In the genomic region with DNA sequence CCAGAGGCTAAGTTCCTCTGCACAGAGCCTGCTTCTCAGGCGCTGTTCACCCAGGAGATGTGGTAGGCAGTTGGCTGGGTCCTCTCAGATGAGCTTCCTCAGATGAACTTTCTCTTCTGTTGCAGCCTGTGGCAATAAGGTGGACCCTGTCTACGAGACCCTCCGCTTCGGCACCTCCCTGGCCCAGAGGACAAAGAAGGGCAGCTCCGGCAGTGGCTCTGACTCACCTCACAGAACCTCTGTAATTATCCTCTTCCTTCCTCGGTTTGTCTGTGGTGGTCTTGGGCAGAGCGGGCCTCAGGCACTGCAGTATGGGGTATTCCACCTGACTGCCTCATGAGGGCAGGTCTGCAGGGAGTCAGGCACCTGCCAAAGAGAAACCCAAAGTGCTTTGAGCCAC, we compare ENCODE assay signal across 29 cellular contexts.
"Had no signal": no experiment of that assay in that cellular context is flagged by ENCODE, and none has a peak within 500 bp of the region (broad histone marks: within the 10 kb centered on the region; RNA-seq: fewer than 3 reads in every experiment).

No MANE protein-coding gene starts in this region.

- H3K9me3 ChIP-seq: adrenal gland had no signal

- H3K4me1 ChIP-seq: adrenal gland had no signal

- H3K4me3 ChIP-seq: adrenal gland, cardiac muscle cell had no signal

- DNase-seq: activated B cell treated with CpG ODN at 0.5 μM for 24 hours; activated CD4-positive, alpha-beta memory T cell treated with anti-CD3 and anti-CD28 coated beads for 36 hours; activated CD4-positive, alpha-beta T cell treated with anti-CD3 and anti-CD28 coated beads for 4 hours; activated CD4-positive, alpha-beta T cell treated with anti-CD3 and anti-CD28 coated beads, Interleukin-2, amount 10 ng/mL, durations not matched to agents 24 days and 14 days; activated CD4-positive, alpha-beta T cell treated with anti-CD3 and anti-CD28 coated beads, Interleukin-2, amount 50 U/mL, for 1 hour; activated CD4-positive, alpha-beta T cell treated with anti-CD3 and anti-CD28 coated beads, Interleukin-2, amount 50 U/mL, for 4 hours; activated CD4-positive, CD25-positive, alpha-beta regulatory T cell treated with anti-CD3 and anti-CD28 coated beads, Interleukin-2, amount 50 U/mL, for 72 hours; activated CD8-positive, alpha-beta memory T cell treated with anti-CD3 and anti-CD28 coated beads, Interleukin-2, amount 50 U/mL, for 4 hours; activated CD8-positive, alpha-beta T cell treated with anti-CD3 and anti-CD28 coated beads for 36 hours; activated effector memory CD4-positive, alpha-beta T cell treated with anti-CD3 and anti-CD28 coated beads, Interleukin-2, amount 50 U/mL, for 16 hours; activated gamma-delta T cell treated with Interleukin-2 at 50 U/mL for 16 hours; activated naive CD4-positive, alpha-beta T cell; activated naive CD4-positive, alpha-beta T cell treated with anti-CD3 and anti-CD28 coated beads for 36 hours; activated naive CD4-positive, alpha-beta T cell treated with anti-CD3 and anti-CD28 coated beads, Interleukin-2, amount 50 U/mL, for 16 hours; activated naive CD8-positive, alpha-beta T cell treated with anti-CD3 and anti-CD28 coated beads for 36 hours; activated T-cell treated with anti-CD3 and anti-CD28 coated beads for 4 hours; activated T-cell treated with anti-CD3 and anti-CD28 coated beads, Interleukin-2, amount 50 U/mL, for 1 hour; activated T-cell treated with anti-CD3 and anti-CD28 coated beads, Interleukin-2, amount 50 U/mL, for 4 hours; activated T-cell treated with anti-CD3 and anti-CD28 coated beads, Interleukin-2, amount 50 U/mL, for 72 hours; adrenal gland; amniotic stem cell; aorta; caudate nucleus; cerebellar nuclear complex; T-helper 1 cell; T-helper 2 cell; T-helper 9 cell had no signal

- H3K27ac ChIP-seq: adrenal gland, cardiac muscle cell, VCaP had no signal

- H3K36me3 ChIP-seq: adrenal gland, cardiac muscle cell had no signal
